Comparison of ENCODE assay signal across 9 cellular contexts in the genomic region with DNA sequence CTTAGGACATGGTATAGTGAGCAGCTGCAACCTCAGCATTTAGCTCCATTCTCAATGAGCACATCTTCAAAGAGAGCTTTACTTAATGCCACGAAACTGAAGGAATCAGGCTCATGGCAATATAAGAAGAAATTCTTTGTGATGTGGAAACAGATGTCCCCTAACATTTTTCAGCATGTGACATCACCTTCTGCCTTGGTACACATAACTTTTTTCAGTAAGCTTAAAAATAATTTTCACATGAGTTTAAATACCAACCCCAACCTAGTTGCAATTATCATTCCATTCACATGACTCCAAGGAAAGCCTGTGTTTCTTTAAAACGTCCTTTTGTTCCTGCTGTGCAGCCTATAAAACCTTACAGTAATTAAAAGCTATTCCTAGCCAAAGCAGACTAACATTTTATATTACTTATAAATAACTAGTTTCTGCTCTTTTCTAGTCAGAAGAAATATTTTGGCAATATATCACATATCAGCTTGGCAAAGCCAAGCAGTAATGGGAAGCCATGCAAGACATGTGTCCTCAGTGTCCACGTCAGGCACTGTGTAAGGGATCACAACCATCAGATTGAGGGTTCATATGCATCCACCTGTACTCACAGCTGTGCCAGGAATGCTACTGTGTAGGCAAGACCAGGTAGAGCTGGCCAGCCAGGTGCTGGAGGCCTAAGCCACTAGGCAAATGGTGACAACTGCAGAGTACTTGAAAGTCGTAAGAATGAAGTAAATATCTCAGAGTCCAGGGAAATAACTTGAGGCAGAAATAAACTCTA.
DNase-seq lines count a peak whose midpoint lies in the region; ATAC-seq and TF ChIP-seq lines count a peak whose summit lies in the region.
"Had no signal": no experiment of that assay in that cellular context is flagged by ENCODE, and none has a peak within 500 bp of the region (broad histone marks: within the 10 kb centered on the region; RNA-seq: fewer than 3 reads in every experiment).

No MANE protein-coding gene starts in this region.

- peaks cover 6 to 28% of the 10 kb centered on the region in 2 donors for H3K36me3 Mint-ChIP-seq in activated naive CD4-positive, alpha-beta T cell treated with anti-CD3 and anti-CD28 coated beads, Interleukin-2, amount 50 U/mL, for 72 hours
- peaks cover 41% of the 10 kb centered on the region for H3K36me3 Mint-ChIP-seq in activated naive CD4-positive, alpha-beta T cell treated with anti-CD3 and anti-CD28 coated beads, Interleukin-2, amount 10 ng/mL, durations not matched to agents 7 days and 5 days

- no peak overlapping the region for H3K4me3 Mint-ChIP-seq in activated naive CD4-positive, alpha-beta T cell treated with anti-CD3 and anti-CD28 coated beads, Interleukin-2, amount 10 ng/mL, durations not matched to agents 7 days and 5 days

- 52 to 77% methylated on average over 4 of the region's 4 CpGs for WGBS in thyroid gland, 2 donors

- no peak for ATAC-seq in activated naive CD4-positive, alpha-beta T cell treated with anti-CD3 and anti-CD28 coated beads, Interleukin-2, amount 50 U/mL, for 72 hours
- ATAC-seq in foreskin keratinocyte (peak; percentile 81), HG03045 (IDR thresholded peaks at IDR 0.05; ENCODE audit: unreplicated experiment) (no peak), HG02610 (IDR thresholded peaks at IDR 0.05; ENCODE audit: unreplicated experiment) (no peak)

- CTCF ChIA-PET in activated naive CD4-positive, alpha-beta T cell treated with anti-CD3 and anti-CD28 coated beads, Interleukin-2, amount 10 ng/mL, durations not matched to agents 7 days and 5 days (lab: Charles Lee), result interaction anchor here (0.8 to 2.0 kb wide), 7 partner anchors 9 to 341 kb away, joined by 3 to 8 read pairs (median 4); no protein-coding TSS in a partner anchor

- H3K27me3 Mint-ChIP-seq in activated naive CD4-positive, alpha-beta T cell treated with anti-CD3 and anti-CD28 coated beads, Interleukin-2, amount 10 ng/mL, durations not matched to agents 7 days and 5 days, result no peaks in the 10 kb centered on the region

- H3K27me3 ChIP-seq in foreskin keratinocyte (no peaks in the 10 kb centered on the region), thyroid gland (no peaks in the 10 kb centered on the region)

- DNase-seq in activated naive CD4-positive, alpha-beta T cell treated with anti-CD3 and anti-CD28 coated beads, Interleukin-2, amount 50 U/mL, for 72 hours (ENCODE audit: low spot score in 2 of 2), result no peak
- DNase-seq in activated naive CD4-positive, alpha-beta T cell treated with anti-CD3 and anti-CD28 coated beads, Interleukin-2, amount 10 ng/mL, durations not matched to agents 7 days and 5 days, result no peak
- DNase-seq in T1000 (lab: John Stamatoyannopoulos, UW) (peak; percentile 18), foreskin keratinocyte (peak; percentile 76 to 92), thyroid gland (no peak), NCI-H526 treated with DMSO at 0.1 percent for 48 hours (lab: John Stamatoyannopoulos, UW) (no peak)
- DNase-seq: kidney had no signal

- no peak for TF ChIP-seq CTCF in foreskin keratinocyte (conservative IDR thresholded peaks at IDR 0.05)
- no peak for TF ChIP-seq CTCF in thyroid gland (IDR thresholded peaks at IDR 0.05)

- H3K27ac ChIP-seq in foreskin keratinocyte (peak overlapping the region; percentile 55), thyroid gland (peak overlapping the region in 2 of 3 donors; percentile 15 to 26)

- H3K4me1 ChIP-seq in foreskin keratinocyte (peaks cover 46% of the 10 kb centered on the region), thyroid gland (peaks cover 17 to 32% of the 10 kb centered on the region in 2 donors)

- intact Hi-C loops in thyroid gland (cut with DNase I), result no loop called here

- H3K36me3 ChIP-seq in thyroid gland, result no peaks in the 10 kb centered on the region

- no peak for TF ChIP-seq POLR2A in thyroid gland (IDR thresholded peaks at IDR 0.05)

- no peaks in the 10 kb centered on the region for H3K9me3 Mint-ChIP-seq in activated naive CD4-positive, alpha-beta T cell treated with anti-CD3 and anti-CD28 coated beads, Interleukin-2, amount 50 U/mL, for 72 hours
- H3K9me3 Mint-ChIP-seq in activated naive CD4-positive, alpha-beta T cell treated with anti-CD3 and anti-CD28 coated beads, Interleukin-2, amount 10 ng/mL, durations not matched to agents 7 days and 5 days, result no peaks in the 10 kb centered on the region

- no peak overlapping the region for H3K4me3 ChIP-seq in thyroid gland (replicated peaks in 1 of 3)

- peak overlapping the region; percentile 9 to 95 for H3K27ac Mint-ChIP-seq in activated naive CD4-positive, alpha-beta T cell treated with anti-CD3 and anti-CD28 coated beads, Interleukin-2, amount 50 U/mL, for 72 hours
- no peak overlapping the region for H3K27ac Mint-ChIP-seq in activated naive CD4-positive, alpha-beta T cell treated with anti-CD3 and anti-CD28 coated beads, Interleukin-2, amount 10 ng/mL, durations not matched to agents 7 days and 5 days

- no peaks in the 10 kb centered on the region for H3K9me3 ChIP-seq in thyroid gland

- peaks cover 69% of the 10 kb centered on the region for H3K4me1 Mint-ChIP-seq in activated naive CD4-positive, alpha-beta T cell treated with anti-CD3 and anti-CD28 coated beads, Interleukin-2, amount 10 ng/mL, durations not matched to agents 7 days and 5 days

Comparison
In these comparisons a context has a peak if more than half of its experiments do, and no peak if none do; other contexts are left out.
1. DNase-seq: peak in T1000 (single experiment) and foreskin keratinocyte (2 of 2); none in activated naive CD4-positive, alpha-beta T cell treated with anti-CD3 and anti-CD28 coated beads, Interleukin-2, amount 50 U/mL, for 72 hours (0 of 2), activated naive CD4-positive, alpha-beta T cell treated with anti-CD3 and anti-CD28 coated beads, Interleukin-2, amount 10 ng/mL, durations not matched to agents 7 days and 5 days (single experiment), thyroid gland (0 of 2) and NCI-H526 treated with DMSO at 0.1 percent for 48 hours (single experiment).